In genomic region chr11:16793009-16793408, GRCh38 we compare ENCODE assay signal across 27 cellular contexts. TPM values are rescaled to one million over a fixed set of nuclear protein-coding genes. Genes with fewer than 3 reads are reported as not detected.
DNase-seq lines count a peak whose midpoint lies in the region; ATAC-seq, FAIRE-seq and TF ChIP-seq lines count a peak whose summit lies in the region.
"Had no signal": no experiment of that assay in that cellular context is flagged by ENCODE, and none has a peak within 500 bp of the region (broad histone marks: within the 10 kb centered on the region; RNA-seq: fewer than 3 reads in every experiment).

No MANE protein-coding gene starts in this region.

- H3K9ac ChIP-seq in endothelial cell of umbilical vein (replicated peaks; ENCODE audit: extremely low read depth, insufficient read depth, low read length) = no peak overlapping the region

- intact Hi-C loops in endothelial cell of umbilical vein (cut with micrococcal nuclease) = loop anchor here (5.0 kb wide), 1 partner anchor 559 kb away; the partner anchor contains the start of gene NCR3LG1

- H4K20me1 ChIP-seq in endothelial cell of umbilical vein (replicated peaks; ENCODE audit: control insufficient read depth, extremely low read depth, insufficient read depth, low read length) = no peaks in the 10 kb centered on the region

- H3K9me3 ChIP-seq in endothelial cell of umbilical vein (replicated peaks; ENCODE audit: control insufficient read depth, insufficient read depth, low read length) (no peaks in the 10 kb centered on the region), suprapubic skin (no peaks in the 10 kb centered on the region)
- H3K9me3 ChIP-seq: BE2C, heart left ventricle had no signal

- DNase-seq in RWPE1 (ENCODE audit: low spot score) (no peak), endothelial cell of umbilical vein (ENCODE audit: low read depth, low spot score) (no peak), suprapubic skin (ENCODE audit: low spot score in 2 of 2) (no peak), C1 segment of cervical spinal cord (lab: John Stamatoyannopoulos, UW) (no peak)
- no peak for DNase-seq in stimulated activated naive B cell treated with anti-CD40 and anti-IgM and Interleukin-4, amounts not matched to agents 10 μg/mL and 1 μg/mL and 100 μg/mL, for 72 hours
- DNase-seq: activated CD8-positive, alpha-beta memory T cell treated with anti-CD3 and anti-CD28 coated beads, Interleukin-2, amount 50 U/mL, for 4 hours; BE2C; Calu3; cerebellar nuclear complex; heart left ventricle; kidney glomerular epithelial cell; naive B cell; NCI-H1436 treated with DMSO at 0.1 percent for 48 hours; NCI-H446 treated with DMSO at 0.1 percent for 48 hours; occipital lobe; stimulated activated CD4-positive, alpha-beta T cell treated with anti-CD3 and anti-CD28 coated beads, Interleukin-4, amount 100 ng/mL, for 24 hours; stimulated activated naive CD8-positive, alpha-beta T cell treated with anti-CD3 and anti-CD28 coated beads, Interleukin-15, amount 100 ng/mL, for 72 hours had no signal

- H3K27ac ChIP-seq in ACC112 (ENCODE audit: low read depth, low read length) = peak overlapping the region; percentile 91
- peak overlapping the region; percentile 38 for H3K27ac ChIP-seq in RWPE1
- peak overlapping the region; percentile 89 for H3K27ac ChIP-seq in endothelial cell of umbilical vein (ENCODE audit: insufficient read depth, low read depth, low read length)
- H3K27ac ChIP-seq in skin epidermis = peak overlapping the region in 11 of 21 experiments; percentile 7 to 80 (median 32)
- no peak overlapping the region for H3K27ac ChIP-seq in suprapubic skin

- 51% methylated on average over 3 of the region's 3 CpGs for WGBS in suprapubic skin

- no peak for FAIRE-seq in endothelial cell of umbilical vein (lab: Jason Lieb, UNC)
- FAIRE-seq: A204.1 had no signal

- H3K9me3 Mint-ChIP-seq in stimulated activated naive B cell treated with anti-CD40 and anti-IgM and Interleukin-4, amounts not matched to agents 10 μg/mL and 1 μg/mL and 100 μg/mL, for 72 hours = no peaks in the 10 kb centered on the region
- H3K9me3 Mint-ChIP-seq: activated naive CD4-positive, alpha-beta T cell treated with anti-CD3 and anti-CD28 coated beads, Interleukin-2, amount 50 U/mL, for 72 hours; IgD-negative memory B cell; memory B cell; naive B cell; stimulated activated naive CD8-positive, alpha-beta T cell treated with anti-CD3 and anti-CD28 coated beads, Interleukin-15, amount 100 ng/mL, for 72 hours; WTC11 had no signal

- no peaks in the 10 kb centered on the region for H3K36me3 ChIP-seq in ACC112 (ENCODE audit: insufficient read depth, low read length)
- H3K36me3 ChIP-seq in endothelial cell of umbilical vein (ENCODE audit: control insufficient read depth in 2 of 2, extremely low read depth in 1 of 2, insufficient read depth in 2 of 2, low read length in 2 of 2) = no peaks in the 10 kb centered on the region
- H3K36me3 ChIP-seq in suprapubic skin = no peaks in the 10 kb centered on the region
- H3K36me3 ChIP-seq: BE2C had no signal

- H3K4me1 Mint-ChIP-seq in stimulated activated naive B cell treated with anti-CD40 and anti-IgM and Interleukin-4, amounts not matched to agents 10 μg/mL and 1 μg/mL and 100 μg/mL, for 72 hours = peaks cover 0 to 6% of the 10 kb centered on the region in 2 donors
- H3K4me1 Mint-ChIP-seq: IgD-negative memory B cell, memory B cell, WTC11 had no signal

- TF ChIP-seq POLR2A in endothelial cell of umbilical vein (IDR thresholded peaks at IDR 0.05; ENCODE audit: low read depth, low read length) = no peak
- TF ChIP-seq POLR2A in suprapubic skin (IDR thresholded peaks at IDR 0.05) = no peak

- H3K27me3 ChIP-seq in ACC112 (ENCODE audit: insufficient read depth, low read length) (no peaks in the 10 kb centered on the region), endothelial cell of umbilical vein (ENCODE audit: control insufficient read depth in 2 of 2, insufficient read depth in 2 of 2, low read length in 2 of 2) (no peaks in the 10 kb centered on the region), suprapubic skin (no peaks in the 10 kb centered on the region)
- H3K27me3 ChIP-seq: BE2C, heart left ventricle had no signal

- H3K4me1 ChIP-seq in ACC112 (ENCODE audit: control insufficient read depth, insufficient read depth, low read length, unreplicated experiment) (peaks cover 40% of the 10 kb centered on the region), endothelial cell of umbilical vein (ENCODE audit: control insufficient read depth, extremely low read depth, insufficient read depth, low read length) (peaks cover 36% of the 10 kb centered on the region), suprapubic skin (peaks cover 49% of the 10 kb centered on the region)
- H3K4me1 ChIP-seq: BE2C had no signal

- TF ChIP-seq CTCF in RWPE1 (conservative IDR thresholded peaks at IDR 0.05; ENCODE audit: low read depth) = no peak
- TF ChIP-seq CTCF in endothelial cell of umbilical vein (IDR thresholded peaks at IDR 0.05; ENCODE audit: extremely low read depth in 1 of 2, insufficient read depth in 1 of 2, low read depth in 1 of 2, low read length in 2 of 2) = no peak
- TF ChIP-seq CTCF in suprapubic skin (IDR thresholded peaks at IDR 0.05) = no peak

- H3K27me3 Mint-ChIP-seq in stimulated activated naive B cell treated with anti-CD40 and anti-IgM and Interleukin-4, amounts not matched to agents 10 μg/mL and 1 μg/mL and 100 μg/mL, for 72 hours = no peaks in the 10 kb centered on the region
- H3K27me3 Mint-ChIP-seq: memory B cell; naive B cell; stimulated activated naive CD8-positive, alpha-beta T cell treated with anti-CD3 and anti-CD28 coated beads, Interleukin-15, amount 100 ng/mL, for 72 hours had no signal

- CTCF ChIA-PET in RWPE1 (lab: Yijun Ruan, JAX) = interaction anchor here (0.6 kb wide), 1 partner anchor 150 kb away, joined by 6 read pairs; no protein-coding TSS in a partner anchor
- CTCF ChIA-PET in endothelial cell of umbilical vein (lab: Charles Lee) = interaction anchor here (0.9 to 2.8 kb wide), 6 partner anchors 8 to 228 kb away, joined by 3 to 14 read pairs (median 4); no protein-coding TSS in a partner anchor

- BruUV-seq in endothelial cell of umbilical vein (replicated peaks; lab: Mats Ljungman, UMichigan) = no TSS peak

- no peaks in the 10 kb centered on the region for H3K9me1 ChIP-seq in endothelial cell of umbilical vein (replicated peaks; ENCODE audit: control insufficient read depth, extremely low read depth, insufficient read depth, low read length)

- no peak for TF ChIP-seq EP300 in suprapubic skin (IDR thresholded peaks at IDR 0.05)

- POLR2A ChIA-PET in RWPE1 (lab: Yijun Ruan, JAX; ENCODE audit: low non-redundant PET) (no interaction called here), endothelial cell of umbilical vein (lab: Charles Lee) (no interaction called here)

- H3K27ac Mint-ChIP-seq in stimulated activated naive B cell treated with anti-CD40 and anti-IgM and Interleukin-4, amounts not matched to agents 10 μg/mL and 1 μg/mL and 100 μg/mL, for 72 hours = no peak overlapping the region
- H3K27ac Mint-ChIP-seq: activated naive CD4-positive, alpha-beta T cell treated with anti-CD3 and anti-CD28 coated beads, Interleukin-2, amount 50 U/mL, for 72 hours; IgD-negative memory B cell; memory B cell; naive B cell; stimulated activated naive CD8-positive, alpha-beta T cell treated with anti-CD3 and anti-CD28 coated beads, Interleukin-15, amount 100 ng/mL, for 72 hours; WTC11 had no signal

- no peak overlapping the region for H3K4me2 ChIP-seq in endothelial cell of umbilical vein (ENCODE audit: insufficient read depth, low read length)

- ATAC-seq in HG02870 (IDR thresholded peaks at IDR 0.05; ENCODE audit: unreplicated experiment) = no peak
- no peak for ATAC-seq in stimulated activated naive B cell treated with anti-CD40 and anti-IgM and Interleukin-4, amounts not matched to agents 10 μg/mL and 1 μg/mL and 100 μg/mL, for 72 hours (replicated peaks)
- ATAC-seq: activated naive CD4-positive, alpha-beta T cell treated with anti-CD3 and anti-CD28 coated beads, Interleukin-2, amount 50 U/mL, for 72 hours; HCT116; heart left ventricle; Right ventricle myocardium inferior; stimulated activated naive CD8-positive, alpha-beta T cell treated with anti-CD3 and anti-CD28 coated beads, Interleukin-15, amount 100 ng/mL, for 72 hours; WTC11 had no signal

- H3K36me3 Mint-ChIP-seq in stimulated activated naive B cell treated with anti-CD40 and anti-IgM and Interleukin-4, amounts not matched to agents 10 μg/mL and 1 μg/mL and 100 μg/mL, for 72 hours = peaks cover 63 to 79% of the 10 kb centered on the region in 2 donors
- H3K36me3 Mint-ChIP-seq: activated naive CD4-positive, alpha-beta T cell treated with anti-CD3 and anti-CD28 coated beads, Interleukin-2, amount 50 U/mL, for 72 hours; memory B cell; naive B cell had no signal

- H3K4me3 ChIP-seq in ACC112 (ENCODE audit: low read depth, low read length) = no peak overlapping the region
- no peak overlapping the region for H3K4me3 ChIP-seq in endothelial cell of umbilical vein (replicated peaks in 1 of 3; ENCODE audit: insufficient read depth in 1 of 3, low read depth in 1 of 3, low read length in 3 of 3)
- no peak overlapping the region for H3K4me3 ChIP-seq in skin epidermis
- no peak overlapping the region for H3K4me3 ChIP-seq in suprapubic skin
- H3K4me3 ChIP-seq: heart left ventricle had no signal

- dilution Hi-C loops in endothelial cell of umbilical vein (cut with MboI; ENCODE audit: extremely low pct_ligation_motif_present, low sequenced_read_pairs) = no loop called here

- H3K79me2 ChIP-seq in ACC112 (ENCODE audit: control insufficient read depth, insufficient read depth, low read length, unreplicated experiment) (no peaks in the 10 kb centered on the region), endothelial cell of umbilical vein (ENCODE audit: control insufficient read depth, insufficient read depth, low read length) (no peaks in the 10 kb centered on the region)

- H2AFZ ChIP-seq in ACC112 (ENCODE audit: low read length, unreplicated experiment) (no peak overlapping the region), endothelial cell of umbilical vein (ENCODE audit: low read depth, low read length) (no peak overlapping the region)

- no peak overlapping the region for H3K4me3 Mint-ChIP-seq in stimulated activated naive B cell treated with anti-CD40 and anti-IgM and Interleukin-4, amounts not matched to agents 10 μg/mL and 1 μg/mL and 100 μg/mL, for 72 hours
- H3K4me3 Mint-ChIP-seq: IgD-negative memory B cell; memory B cell; naive B cell; stimulated activated naive CD8-positive, alpha-beta T cell treated with anti-CD3 and anti-CD28 coated beads, Interleukin-15, amount 100 ng/mL, for 72 hours; WTC11 had no signal

TF ChIP-seq in endothelial cell of umbilical vein, 7 proteins besides CTCF, POLR2A, EP300 and RAD21 (continues in another document):
- no peak for TF ChIP-seq GATA2 (IDR thresholded peaks at IDR 0.05; ENCODE audit: insufficient read depth, insufficient read length, low read depth, low read length)

RNA-seq across cellular contexts. Expression of gene C11orf58, which starts 54.6 kb away (rescaled TPM):
- total RNA-seq in endothelial cell of umbilical vein (131 and 150 TPM in 2 replicates), suprapubic skin (100 to 1,000 TPM; 103 to 158 (median 133) TPM)
- 41.8 and 88.4 TPM in 2 replicates for polyA plus RNA-seq in endothelial cell of umbilical vein
- 149 and 163 TPM in 2 replicates for polyA plus RNA-seq in endothelial cell of umbilical vein (2011; cell fraction: cytosol; rRNA removed)
- polyA plus RNA-seq in endothelial cell of umbilical vein (2011; cell fraction: nucleus; rRNA removed) = 79.6 and 94.2 TPM in 2 replicates
- polyA plus RNA-seq in endothelial cell of umbilical vein (2012) = 185 and 199 TPM in 2 replicates
- 86.3 and 98.1 TPM in 2 replicates for polyA minus RNA-seq in endothelial cell of umbilical vein
- polyA minus RNA-seq in endothelial cell of umbilical vein (2011; cell fraction: cytosol; rRNA and poly(A)+ RNA removed) = 143 TPM
- 64.9 and 68.3 TPM in 2 replicates for polyA minus RNA-seq in endothelial cell of umbilical vein (2011; cell fraction: nucleus; rRNA and poly(A)+ RNA removed)
